In genomic region chr7:123538189-123538714, GRCh38 we compare ENCODE assay signal across 1 cellular context.
TF ChIP-seq lines count a peak whose summit lies in the region.

No MANE protein-coding gene starts in this region.

TF ChIP-seq in K562, 482 proteins besides CTCF, POLR2A, EP300 and RAD21 (continued from another document and continues in another):
- TF ChIP-seq, protein P1, sequence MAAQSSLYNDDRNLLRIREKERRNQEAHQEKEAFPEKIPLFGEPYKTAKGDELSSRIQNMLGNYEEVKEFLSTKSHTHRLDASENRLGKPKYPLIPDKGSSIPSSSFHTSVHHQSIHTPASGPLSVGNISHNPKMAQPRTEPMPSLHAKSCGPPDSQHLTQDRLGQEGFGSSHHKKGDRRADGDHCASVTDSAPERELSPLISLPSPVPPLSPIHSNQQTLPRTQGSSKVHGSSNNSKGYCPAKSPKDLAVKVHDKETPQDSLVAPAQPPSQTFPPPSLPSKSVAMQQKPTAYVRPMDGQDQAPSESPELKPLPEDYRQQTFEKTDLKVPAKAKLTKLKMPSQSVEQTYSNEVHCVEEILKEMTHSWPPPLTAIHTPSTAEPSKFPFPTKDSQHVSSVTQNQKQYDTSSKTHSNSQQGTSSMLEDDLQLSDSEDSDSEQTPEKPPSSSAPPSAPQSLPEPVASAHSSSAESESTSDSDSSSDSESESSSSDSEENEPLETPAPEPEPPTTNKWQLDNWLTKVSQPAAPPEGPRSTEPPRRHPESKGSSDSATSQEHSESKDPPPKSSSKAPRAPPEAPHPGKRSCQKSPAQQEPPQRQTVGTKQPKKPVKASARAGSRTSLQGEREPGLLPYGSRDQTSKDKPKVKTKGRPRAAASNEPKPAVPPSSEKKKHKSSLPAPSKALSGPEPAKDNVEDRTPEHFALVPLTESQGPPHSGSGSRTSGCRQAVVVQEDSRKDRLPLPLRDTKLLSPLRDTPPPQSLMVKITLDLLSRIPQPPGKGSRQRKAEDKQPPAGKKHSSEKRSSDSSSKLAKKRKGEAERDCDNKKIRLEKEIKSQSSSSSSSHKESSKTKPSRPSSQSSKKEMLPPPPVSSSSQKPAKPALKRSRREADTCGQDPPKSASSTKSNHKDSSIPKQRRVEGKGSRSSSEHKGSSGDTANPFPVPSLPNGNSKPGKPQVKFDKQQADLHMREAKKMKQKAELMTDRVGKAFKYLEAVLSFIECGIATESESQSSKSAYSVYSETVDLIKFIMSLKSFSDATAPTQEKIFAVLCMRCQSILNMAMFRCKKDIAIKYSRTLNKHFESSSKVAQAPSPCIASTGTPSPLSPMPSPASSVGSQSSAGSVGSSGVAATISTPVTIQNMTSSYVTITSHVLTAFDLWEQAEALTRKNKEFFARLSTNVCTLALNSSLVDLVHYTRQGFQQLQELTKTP (IDR thresholded peaks at IDR 0.05; ENCODE audit: low read depth in 1 of 2, partially characterized antibody in 2 of 2) = peak in 1 of 2 experiments; percentile 61
- TF ChIP-seq NFE2L1 (tag; IDR thresholded peaks at IDR 0.05; ENCODE audit: borderline replicate concordance, low read depth) (no peak; the same call in 1 of the 2 replicates), MXD1 (CRISPR knock-in tag; IDR thresholded peaks at IDR 0.05; ENCODE audit: borderline replicate concordance, poor library complexity, severe bottlenecking) (no peak), CXXC5 (CRISPR knock-in tag; IDR thresholded peaks at IDR 0.05) (no peak), MEIS2 (IDR thresholded peaks at IDR 0.05; ENCODE audit: partially characterized antibody) (peak; percentile 99), TFAP4 (CRISPR knock-in tag; IDR thresholded peaks at IDR 0.05; ENCODE audit: borderline replicate concordance) (no peak), ZC3H4 (CRISPR knock-in tag; IDR thresholded peaks at IDR 0.05; ENCODE audit: borderline replicate concordance) (no peak), TEAD1 (CRISPR knock-in tag; IDR thresholded peaks at IDR 0.05) (peak; percentile 42 to 70; a peak in 3 of 4 replicates), WHSC1 (IDR thresholded peaks at IDR 0.05; ENCODE audit: low read length) (no peak), CBX8 (IDR thresholded peaks at IDR 0.05; ENCODE audit: borderline replicate concordance, extremely low read depth, low read depth, low read length, poor library complexity, severe bottlenecking) (no peak), ZBED1 (IDR thresholded peaks at IDR 0.05) (no peak), ESRRB (CRISPR knock-in tag; IDR thresholded peaks at IDR 0.05; ENCODE audit: borderline replicate concordance) (no peak), ZBTB5 (IDR thresholded peaks at IDR 0.05) (no peak), BMI1 (IDR thresholded peaks at IDR 0.05; ENCODE audit: low read length) (no peak), KAT2B (IDR thresholded peaks at IDR 0.05; ENCODE audit: low read depth, low read length) (no peak), GATAD2A (IDR thresholded peaks at IDR 0.05) (no peak; the same call in 1 of the 2 replicates), KLF6 (CRISPR knock-in tag; IDR thresholded peaks at IDR 0.05; ENCODE audit: borderline replicate concordance) (no peak), SMAD2 (IDR thresholded peaks at IDR 0.05; ENCODE audit: low read depth, low read length) (no peak), ZNF699 (CRISPR knock-in tag; IDR thresholded peaks at IDR 0.05; ENCODE audit: insufficient replicate concordance) (no peak), PTTG1 (tag; IDR thresholded peaks at IDR 0.05; ENCODE audit: low read depth) (no peak), HIVEP1 (CRISPR knock-in tag; IDR thresholded peaks at IDR 0.05) (no peak), GATA2 (CRISPR knock-in tag; IDR thresholded peaks at IDR 0.05) (peak; percentile 58), TCF7L2 (IDR thresholded peaks at IDR 0.05; ENCODE audit: low read depth, low read length) (no peak), ZEB2 (IDR thresholded peaks at IDR 0.05) (peak; percentile 57; the same call in 1 of the 2 replicates), ZNF217 (CRISPR knock-in tag; IDR thresholded peaks at IDR 0.05) (no peak), C11orf30 (IDR thresholded peaks at IDR 0.05; ENCODE audit: low read depth) (peak; percentile 95), ZNF778 (CRISPR knock-in tag; IDR thresholded peaks at IDR 0.05) (no peak), JUNB (CRISPR knock-in tag; conservative IDR thresholded peaks at IDR 0.05) (peak; percentile 88), ZSCAN32 (CRISPR knock-in tag; IDR thresholded peaks at IDR 0.05) (no peak), BRF1 (IDR thresholded peaks at IDR 0.05; ENCODE audit: borderline replicate concordance, extremely low read depth, insufficient read length) (no peak), SIX5 (IDR thresholded peaks at IDR 0.05; ENCODE audit: borderline replicate concordance in 1 of 2, insufficient read depth in 1 of 2, low read depth in 1 of 2, low read length in 2 of 2) (no peak), MCM5 (IDR thresholded peaks at IDR 0.05; ENCODE audit: low read depth) (no peak), MCM2 (IDR thresholded peaks at IDR 0.05; ENCODE audit: low read depth) (no peak), ZNF766 (CRISPR knock-in tag; conservative IDR thresholded peaks at IDR 0.05) (no peak), HNRNPK (IDR thresholded peaks at IDR 0.05; ENCODE audit: low read depth, low read length, poor library complexity, severe bottlenecking) (no peak), FOXP1 (CRISPR knock-in tag; IDR thresholded peaks at IDR 0.05) (no peak), MYC (IDR thresholded peaks at IDR 0.05; ENCODE audit: low read depth, low read length) (no peak), MYC (CRISPR knock-in tag; IDR thresholded peaks at IDR 0.05; ENCODE audit: borderline replicate concordance, low read depth) (no peak), ZNF785 (CRISPR knock-in tag; IDR thresholded peaks at IDR 0.05) (no peak), FUS (optimal IDR thresholded peaks at IDR 0.05; ENCODE audit: low read depth, low read length) (no peak), IRF2 (CRISPR knock-in tag; IDR thresholded peaks at IDR 0.05) (no peak), BRD4 (IDR thresholded peaks at IDR 0.05) (no peak), ZFP30 (CRISPR knock-in tag; IDR thresholded peaks at IDR 0.05; ENCODE audit: borderline replicate concordance) (no peak), DMBX1 (CRISPR knock-in tag; IDR thresholded peaks at IDR 0.05; ENCODE audit: borderline replicate concordance) (no peak), DLX4 (CRISPR knock-in tag; IDR thresholded peaks at IDR 0.05) (no peak), FOS (IDR thresholded peaks at IDR 0.05; ENCODE audit: extremely low read depth, insufficient read length) (peak; percentile 54), ZNF282 (CRISPR knock-in tag; IDR thresholded peaks at IDR 0.05) (no peak), KAT7 (CRISPR knock-in tag; IDR thresholded peaks at IDR 0.05; ENCODE audit: borderline replicate concordance) (no peak)
- TF ChIP-seq, protein P2, sequence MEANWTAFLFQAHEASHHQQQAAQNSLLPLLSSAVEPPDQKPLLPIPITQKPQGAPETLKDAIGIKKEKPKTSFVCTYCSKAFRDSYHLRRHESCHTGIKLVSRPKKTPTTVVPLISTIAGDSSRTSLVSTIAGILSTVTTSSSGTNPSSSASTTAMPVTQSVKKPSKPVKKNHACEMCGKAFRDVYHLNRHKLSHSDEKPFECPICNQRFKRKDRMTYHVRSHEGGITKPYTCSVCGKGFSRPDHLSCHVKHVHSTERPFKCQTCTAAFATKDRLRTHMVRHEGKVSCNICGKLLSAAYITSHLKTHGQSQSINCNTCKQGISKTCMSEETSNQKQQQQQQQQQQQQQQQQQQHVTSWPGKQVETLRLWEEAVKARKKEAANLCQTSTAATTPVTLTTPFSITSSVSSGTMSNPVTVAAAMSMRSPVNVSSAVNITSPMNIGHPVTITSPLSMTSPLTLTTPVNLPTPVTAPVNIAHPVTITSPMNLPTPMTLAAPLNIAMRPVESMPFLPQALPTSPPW (CRISPR knock-in tag; IDR thresholded peaks at IDR 0.05) = 0 out of 2 replicates have a peak, but pooled peaks have one; percentile 9
- TF ChIP-seq, protein P3, sequence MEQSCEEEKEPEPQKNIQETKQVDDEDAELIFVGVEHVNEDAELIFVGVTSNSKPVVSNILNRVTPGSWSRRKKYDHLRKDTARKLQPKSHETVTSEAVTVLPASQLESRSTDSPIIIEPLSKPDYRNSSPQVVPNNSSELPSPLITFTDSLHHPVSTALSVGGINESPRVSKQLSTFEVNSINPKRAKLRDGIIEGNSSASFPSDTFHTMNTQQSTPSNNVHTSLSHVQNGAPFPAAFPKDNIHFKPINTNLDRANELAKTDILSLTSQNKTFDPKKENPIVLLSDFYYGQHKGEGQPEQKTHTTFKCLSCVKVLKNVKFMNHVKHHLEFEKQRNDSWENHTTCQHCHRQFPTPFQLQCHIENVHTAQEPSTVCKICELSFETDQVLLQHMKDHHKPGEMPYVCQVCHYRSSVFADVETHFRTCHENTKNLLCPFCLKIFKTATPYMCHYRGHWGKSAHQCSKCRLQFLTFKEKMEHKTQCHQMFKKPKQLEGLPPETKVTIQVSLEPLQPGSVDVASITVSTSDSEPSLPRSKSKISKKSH (CRISPR knock-in tag; IDR thresholded peaks at IDR 0.05) = no peak
- TF ChIP-seq, protein P4, sequence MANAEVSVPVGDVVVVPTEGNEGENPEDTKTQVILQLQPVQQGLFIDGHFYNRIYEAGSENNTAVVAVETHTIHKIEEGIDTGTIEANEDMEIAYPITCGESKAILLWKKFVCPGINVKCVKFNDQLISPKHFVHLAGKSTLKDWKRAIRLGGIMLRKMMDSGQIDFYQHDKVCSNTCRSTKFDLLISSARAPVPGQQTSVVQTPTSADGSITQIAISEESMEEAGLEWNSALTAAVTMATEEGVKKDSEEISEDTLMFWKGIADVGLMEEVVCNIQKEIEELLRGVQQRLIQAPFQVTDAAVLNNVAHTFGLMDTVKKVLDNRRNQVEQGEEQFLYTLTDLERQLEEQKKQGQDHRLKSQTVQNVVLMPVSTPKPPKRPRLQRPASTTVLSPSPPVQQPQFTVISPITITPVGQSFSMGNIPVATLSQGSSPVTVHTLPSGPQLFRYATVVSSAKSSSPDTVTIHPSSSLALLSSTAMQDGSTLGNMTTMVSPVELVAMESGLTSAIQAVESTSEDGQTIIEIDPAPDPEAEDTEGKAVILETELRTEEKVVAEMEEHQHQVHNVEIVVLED (CRISPR knock-in tag; IDR thresholded peaks at IDR 0.05) = no peak
- TF ChIP-seq, protein P5, sequence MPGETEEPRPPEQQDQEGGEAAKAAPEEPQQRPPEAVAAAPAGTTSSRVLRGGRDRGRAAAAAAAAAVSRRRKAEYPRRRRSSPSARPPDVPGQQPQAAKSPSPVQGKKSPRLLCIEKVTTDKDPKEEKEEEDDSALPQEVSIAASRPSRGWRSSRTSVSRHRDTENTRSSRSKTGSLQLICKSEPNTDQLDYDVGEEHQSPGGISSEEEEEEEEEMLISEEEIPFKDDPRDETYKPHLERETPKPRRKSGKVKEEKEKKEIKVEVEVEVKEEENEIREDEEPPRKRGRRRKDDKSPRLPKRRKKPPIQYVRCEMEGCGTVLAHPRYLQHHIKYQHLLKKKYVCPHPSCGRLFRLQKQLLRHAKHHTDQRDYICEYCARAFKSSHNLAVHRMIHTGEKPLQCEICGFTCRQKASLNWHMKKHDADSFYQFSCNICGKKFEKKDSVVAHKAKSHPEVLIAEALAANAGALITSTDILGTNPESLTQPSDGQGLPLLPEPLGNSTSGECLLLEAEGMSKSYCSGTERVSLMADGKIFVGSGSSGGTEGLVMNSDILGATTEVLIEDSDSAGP (CRISPR knock-in tag; IDR thresholded peaks at IDR 0.05) = no peak
- TF ChIP-seq, protein P6, sequence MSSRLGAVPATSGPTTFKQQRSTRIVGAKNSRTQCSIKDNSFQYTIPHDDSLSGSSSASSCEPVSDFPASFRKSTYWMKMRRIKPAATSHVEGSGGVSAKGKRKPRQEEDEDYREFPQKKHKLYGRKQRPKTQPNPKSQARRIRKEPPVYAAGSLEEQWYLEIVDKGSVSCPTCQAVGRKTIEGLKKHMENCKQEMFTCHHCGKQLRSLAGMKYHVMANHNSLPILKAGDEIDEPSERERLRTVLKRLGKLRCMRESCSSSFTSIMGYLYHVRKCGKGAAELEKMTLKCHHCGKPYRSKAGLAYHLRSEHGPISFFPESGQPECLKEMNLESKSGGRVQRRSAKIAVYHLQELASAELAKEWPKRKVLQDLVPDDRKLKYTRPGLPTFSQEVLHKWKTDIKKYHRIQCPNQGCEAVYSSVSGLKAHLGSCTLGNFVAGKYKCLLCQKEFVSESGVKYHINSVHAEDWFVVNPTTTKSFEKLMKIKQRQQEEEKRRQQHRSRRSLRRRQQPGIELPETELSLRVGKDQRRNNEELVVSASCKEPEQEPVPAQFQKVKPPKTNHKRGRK (tag; IDR thresholded peaks at IDR 0.05) = no peak
